1 cellular context compared by ENCODE assay signal in genomic region chr20:64139200-64140081, GRCh38.
TF ChIP-seq lines count a peak whose summit lies in the region.

No MANE protein-coding gene starts in this region.

TF ChIP-seq in SK-N-SH, 30 proteins besides CTCF, POLR2A, EP300 and RAD21 (continued from another document):
- TF ChIP-seq IRF3 (IDR thresholded peaks at IDR 0.05; ENCODE audit: low read depth, low read length) = no peak
